ENCODE assay signal across 8 cellular contexts in the genomic region with DNA sequence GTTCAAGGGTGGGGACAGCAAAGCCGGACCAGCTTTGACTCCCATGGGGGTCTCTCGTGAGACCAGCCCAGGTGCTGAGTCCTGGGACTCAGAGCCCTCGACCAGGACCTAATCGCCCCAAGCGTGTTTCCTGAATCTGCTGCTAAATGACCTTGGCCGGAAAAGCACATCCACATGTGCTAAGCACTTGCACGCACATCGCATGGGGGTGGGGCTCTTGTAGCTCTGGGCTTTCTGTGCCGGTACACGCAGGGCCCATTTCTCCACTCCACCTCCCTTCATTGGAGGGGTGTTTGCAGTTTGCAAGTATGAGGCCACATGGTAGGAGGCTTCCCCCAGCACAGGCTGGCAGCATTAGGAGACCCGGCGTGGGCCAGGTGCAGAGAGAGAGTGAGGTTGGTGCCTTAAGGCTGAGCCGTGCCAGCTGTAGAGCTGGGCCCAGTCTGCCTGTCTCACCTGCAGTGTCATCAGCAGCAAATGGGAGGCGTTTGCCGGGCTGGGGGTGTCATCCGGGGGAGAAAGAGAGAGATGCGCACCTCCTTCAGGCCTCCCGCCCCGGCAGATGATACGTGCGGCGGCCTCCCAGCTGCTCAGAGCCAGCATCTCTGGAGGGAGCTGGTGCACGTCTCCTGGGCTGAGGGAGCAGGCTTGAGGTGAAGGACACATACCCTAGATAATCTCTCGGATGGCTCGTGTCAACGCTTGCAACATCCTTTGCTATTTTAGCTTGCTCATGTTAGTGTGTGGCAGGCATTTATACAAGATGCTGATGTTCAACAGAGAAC. TPM values are rescaled to one million over a fixed set of nuclear protein-coding genes. Genes with fewer than 3 reads are reported as not detected.
A peak's percentile ranks its signal among the peaks of the same experiment; 100 is the strongest.
DNase-seq lines count a peak whose midpoint lies in the region; ATAC-seq and TF ChIP-seq lines count a peak whose summit lies in the region.

No MANE protein-coding gene starts in this region.

- no peaks in the 10 kb centered on the region for H3K9me3 ChIP-seq in psoas muscle

- TF ChIP-seq CTCF in psoas muscle (IDR thresholded peaks at IDR 0.05) = no peak

- no peaks in the 10 kb centered on the region for H3K36me3 ChIP-seq in psoas muscle (ENCODE audit: insufficient read depth in 1 of 2, low read depth in 1 of 2)

- peak overlapping the region; percentile 70 to 88 (median 88) for H3K4me3 Mint-ChIP-seq in T-cell
- peak overlapping the region; percentile 72 for H3K4me3 Mint-ChIP-seq in activated naive CD8-positive, alpha-beta T cell treated with anti-CD3 and anti-CD28 coated beads, Interleukin-2, amount 50 U/mL, for 24 hours

- peak; percentile 25 to 79 (median 62) for DNase-seq in T-cell
- peak; percentile 51 for DNase-seq in activated naive CD8-positive, alpha-beta T cell treated with anti-CD3 and anti-CD28 coated beads, Interleukin-2, amount 50 U/mL, for 24 hours
- DNase-seq in psoas muscle = no peak
- no peak for DNase-seq in H4 (ENCODE audit: low spot score)
- DNase-seq in Kasumi-1 (lab: John Stamatoyannopoulos, UW) = no peak
- DNase-seq in iPS-NIHi11 (ENCODE audit: low spot score) = no peak
- DNase-seq in NCI-H2029 treated with DMSO at 0.1 percent for 48 hours (lab: John Stamatoyannopoulos, UW) = no peak

- no peaks in the 10 kb centered on the region for H3K27me3 ChIP-seq in psoas muscle (ENCODE audit: insufficient read depth in 3 of 3, low read length in 2 of 3)

- H3K4me1 ChIP-seq in psoas muscle = peaks cover 4% of the 10 kb centered on the region

- peaks cover 11% of the 10 kb centered on the region for H3K36me3 Mint-ChIP-seq in T-cell
- H3K36me3 Mint-ChIP-seq in activated naive CD8-positive, alpha-beta T cell treated with anti-CD3 and anti-CD28 coated beads, Interleukin-2, amount 50 U/mL, for 24 hours (ENCODE audit: low read depth) = peaks cover 10% of the 10 kb centered on the region

- whole genome bisulfite sequencing in psoas muscle, 3 donors = 53 to 66% (median 61%) methylated on average over 17 to 26 of the region's 26 CpGs

- ATAC-seq in GM21423 (IDR thresholded peaks at IDR 0.05; ENCODE audit: unreplicated experiment) (peak; percentile 54), T-cell (replicated peaks in 1 of 4) (peak; percentile 69 to 73 (median 72)), psoas muscle (peak; percentile 59 to 81 (median 70))
- ATAC-seq in activated naive CD8-positive, alpha-beta T cell treated with anti-CD3 and anti-CD28 coated beads, Interleukin-2, amount 50 U/mL, for 24 hours = peak; percentile 47

- CTCF ChIA-PET in T-cell (lab: Charles Lee) = interaction anchor here (0.6 to 3.1 kb wide), 15 partner anchors 8 to 112 kb away, joined by 3 to 29 read pairs (median 4); no protein-coding TSS in a partner anchor

- H3K27ac Mint-ChIP-seq in T-cell = peak overlapping the region; percentile 96 to 100
- H3K27ac Mint-ChIP-seq in activated naive CD8-positive, alpha-beta T cell treated with anti-CD3 and anti-CD28 coated beads, Interleukin-2, amount 50 U/mL, for 24 hours = peak overlapping the region; percentile 97

- no peaks in the 10 kb centered on the region for H3K27me3 Mint-ChIP-seq in T-cell
- no peaks in the 10 kb centered on the region for H3K27me3 Mint-ChIP-seq in activated naive CD8-positive, alpha-beta T cell treated with anti-CD3 and anti-CD28 coated beads, Interleukin-2, amount 50 U/mL, for 24 hours

- no peaks in the 10 kb centered on the region for H3K9me3 Mint-ChIP-seq in T-cell
- no peaks in the 10 kb centered on the region for H3K9me3 Mint-ChIP-seq in activated naive CD8-positive, alpha-beta T cell treated with anti-CD3 and anti-CD28 coated beads, Interleukin-2, amount 50 U/mL, for 24 hours

- peaks cover 54 to 76% (median 60%) of the 10 kb centered on the region in 3 donors for H3K4me1 Mint-ChIP-seq in T-cell
- peaks cover 71% of the 10 kb centered on the region for H3K4me1 Mint-ChIP-seq in activated naive CD8-positive, alpha-beta T cell treated with anti-CD3 and anti-CD28 coated beads, Interleukin-2, amount 50 U/mL, for 24 hours

- POLR2A ChIA-PET in T-cell (lab: Charles Lee) = interaction anchor here (1.0 to 1.4 kb wide), 3 partner anchors 13 to 28 kb away, joined by 4 to 8 read pairs (median 7); no protein-coding TSS in a partner anchor

- intact Hi-C loops in psoas muscle (cut with DNase I) = no loop called here

- H3K27ac ChIP-seq in psoas muscle = peak overlapping the region; percentile 16

- no peak overlapping the region for H3K4me3 ChIP-seq in psoas muscle

RNA-seq across cellular contexts. Expression of a gene that starts 45.2 kb away (rescaled TPM):
- total RNA-seq in T-cell (under 1 TPM; 0.23 to 0.43 (median 0.25) TPM), psoas muscle (10 to 100 TPM; 48.7 to 75.9 (median 74.4) TPM)
- 10 to 100 TPM in 2 of 3 donors, 1 to 10 TPM in 1; 4.1 to 53.8 (median 19.9) TPM for polyA plus RNA-seq in psoas muscle
- total RNA-seq in H4 (2014; rRNA removed; shearing (Covaris generic)) = 6.9 TPM in 2 replicates

Comparison
In these comparisons a context has a peak if more than half of its experiments do, and no peak if none do; other contexts are left out.
1. DNase-seq: peak in T-cell (34 of 34) and activated naive CD8-positive, alpha-beta T cell treated with anti-CD3 and anti-CD28 coated beads, Interleukin-2, amount 50 U/mL, for 24 hours (single experiment); none in psoas muscle (0 of 2), H4 (single experiment), Kasumi-1 (0 of 2), iPS-NIHi11 (single experiment) and NCI-H2029 treated with DMSO at 0.1 percent for 48 hours (single experiment).
2. Peak in every context shown above with its lines, with median percentiles within 50 percentile points of each other: ATAC-seq.